In genomic region chr17:16491131-16491702, GRCh38 we compare ENCODE assay signal across 8 cellular contexts. TPM values are rescaled to one million over a fixed set of nuclear protein-coding genes. Genes with fewer than 3 reads are reported as not detected.
A peak's percentile ranks its signal among the peaks of the same experiment; 100 is the strongest.
DNase-seq lines count a peak whose midpoint lies in the region; ATAC-seq lines count a peak whose summit lies in the region.

No MANE protein-coding gene starts in this region.

- peaks cover 10% of the 10 kb centered on the region for H3K4me1 Mint-ChIP-seq in activated T-cell treated with anti-CD3 and anti-CD28 coated beads, Interleukin-2, amount 50 U/mL, for 4 hours (ENCODE audit: low read depth)

- no peaks in the 10 kb centered on the region for H3K36me3 Mint-ChIP-seq in activated T-cell treated with anti-CD3 and anti-CD28 coated beads, Interleukin-2, amount 50 U/mL, for 4 hours (ENCODE audit: insufficient read depth)

- H3K27me3 Mint-ChIP-seq in activated T-cell treated with anti-CD3 and anti-CD28 coated beads, Interleukin-2, amount 50 U/mL, for 4 hours (ENCODE audit: low read depth), result no peaks in the 10 kb centered on the region

- H3K9ac ChIP-seq in iPS-18a (ENCODE audit: low read length), result peak overlapping the region; percentile 1

- ATAC-seq in activated T-cell treated with anti-CD3 and anti-CD28 coated beads, Interleukin-2, amount 50 U/mL, for 4 hours, result peak; percentile 41 to 42
- no peak for ATAC-seq in GM21825 (IDR thresholded peaks at IDR 0.05; ENCODE audit: unreplicated experiment)

- H3K36me3 ChIP-seq in iPS-18a (ENCODE audit: control insufficient read depth, low read depth, low read length), result no peaks in the 10 kb centered on the region

- peak overlapping the region; percentile 59 for H3K4me3 ChIP-seq in iPS-18a (ENCODE audit: low read length)

- H3K9me3 ChIP-seq in iPS-18a (ENCODE audit: control insufficient read depth, low read depth, low read length), result no peaks in the 10 kb centered on the region

- H3K4me1 ChIP-seq in iPS-18a (ENCODE audit: control insufficient read depth, low read depth, low read length), result peaks cover 36% of the 10 kb centered on the region

- H3K9me3 Mint-ChIP-seq in activated T-cell treated with anti-CD3 and anti-CD28 coated beads, Interleukin-2, amount 50 U/mL, for 4 hours, result no peaks in the 10 kb centered on the region

- peak overlapping the region; percentile 70 for H3K4me3 Mint-ChIP-seq in activated T-cell treated with anti-CD3 and anti-CD28 coated beads, Interleukin-2, amount 50 U/mL, for 4 hours

- H3K27me3 ChIP-seq in iPS-18a (ENCODE audit: control insufficient read depth, insufficient read depth, low read length), result peaks cover 37% of the 10 kb centered on the region

- peak; percentile 73 for DNase-seq in activated CD8-positive, alpha-beta memory T cell treated with anti-CD3 and anti-CD28 coated beads for 24 hours
- DNase-seq in activated CD8-positive, alpha-beta memory T cell treated with anti-CD3 and anti-CD28 coated beads, Interleukin-2, amount 50 U/mL, for 4 hours, result no peak
- DNase-seq in activated T-cell treated with anti-CD3 and anti-CD28 coated beads, Interleukin-2, amount 50 U/mL, for 4 hours, result no peak
- peak; percentile 17 for DNase-seq in stimulated activated CD4-positive, alpha-beta T cell treated with anti-CD3 and anti-CD28 coated beads, Interleukin-4, amount 100 ng/mL, for 24 hours
- DNase-seq in NCI-H446 treated with DMSO at 0.1 percent for 48 hours (lab: John Stamatoyannopoulos, UW) (no peak), kidney tubule cell (ENCODE audit: low spot score) (no peak)

- no peak overlapping the region for H3K27ac ChIP-seq in iPS-18a (ENCODE audit: low read length)

RNA-seq across cellular contexts. Expression of gene LRRC75A, which starts 0.8 kb away (rescaled TPM):
- total RNA-seq in activated T-cell treated with anti-CD3 and anti-CD28 coated beads, Interleukin-2, amount 50 U/mL, for 4 hours, result under 1 TPM; 0.84 to 0.96 (median 0.87) TPM

Comparison
In these comparisons a context has a peak if more than half of its experiments do, and no peak if none do; other contexts are left out.
1. DNase-seq: peak in activated CD8-positive, alpha-beta memory T cell treated with anti-CD3 and anti-CD28 coated beads for 24 hours (single experiment) and stimulated activated CD4-positive, alpha-beta T cell treated with anti-CD3 and anti-CD28 coated beads, Interleukin-4, amount 100 ng/mL, for 24 hours (single experiment); none in activated CD8-positive, alpha-beta memory T cell treated with anti-CD3 and anti-CD28 coated beads, Interleukin-2, amount 50 U/mL, for 4 hours (single experiment), activated T-cell treated with anti-CD3 and anti-CD28 coated beads, Interleukin-2, amount 50 U/mL, for 4 hours (single experiment), NCI-H446 treated with DMSO at 0.1 percent for 48 hours (single experiment) and kidney tubule cell (single experiment).